ENCODE assay signal across 1 cellular context in genomic region chr13:113077566-113077952, GRCh38.
TF ChIP-seq lines count a peak whose summit lies in the region.

No MANE protein-coding gene starts in this region.

TF ChIP-seq in WTC11, 78 proteins besides CTCF, POLR2A, EP300 and RAD21 (continued from another document):
- TF ChIP-seq, protein P1, sequence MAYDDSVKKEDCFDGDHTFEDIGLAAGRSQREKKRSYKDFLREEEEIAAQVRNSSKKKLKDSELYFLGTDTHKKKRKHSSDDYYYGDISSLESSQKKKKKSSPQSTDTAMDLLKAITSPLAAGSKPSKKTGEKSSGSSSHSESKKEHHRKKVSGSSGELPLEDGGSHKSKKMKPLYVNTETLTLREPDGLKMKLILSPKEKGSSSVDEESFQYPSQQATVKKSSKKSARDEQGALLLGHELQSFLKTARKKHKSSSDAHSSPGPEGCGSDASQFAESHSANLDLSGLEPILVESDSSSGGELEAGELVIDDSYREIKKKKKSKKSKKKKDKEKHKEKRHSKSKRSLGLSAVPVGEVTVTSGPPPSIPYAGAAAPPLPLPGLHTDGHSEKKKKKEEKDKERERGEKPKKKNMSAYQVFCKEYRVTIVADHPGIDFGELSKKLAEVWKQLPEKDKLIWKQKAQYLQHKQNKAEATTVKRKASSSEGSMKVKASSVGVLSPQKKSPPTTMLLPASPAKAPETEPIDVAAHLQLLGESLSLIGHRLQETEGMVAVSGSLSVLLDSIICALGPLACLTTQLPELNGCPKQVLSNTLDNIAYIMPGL (CRISPR knock-in tag; IDR thresholded peaks at IDR 0.05), result no peak
- no peak for TF ChIP-seq ZNF396 (CRISPR knock-in tag; IDR thresholded peaks at IDR 0.05; ENCODE audit: borderline replicate concordance)
- no peak for TF ChIP-seq JUN (CRISPR knock-in tag; IDR thresholded peaks at IDR 0.05)
- no peak for TF ChIP-seq ZNF281 (CRISPR knock-in tag; IDR thresholded peaks at IDR 0.05)
- TF ChIP-seq, protein P2, sequence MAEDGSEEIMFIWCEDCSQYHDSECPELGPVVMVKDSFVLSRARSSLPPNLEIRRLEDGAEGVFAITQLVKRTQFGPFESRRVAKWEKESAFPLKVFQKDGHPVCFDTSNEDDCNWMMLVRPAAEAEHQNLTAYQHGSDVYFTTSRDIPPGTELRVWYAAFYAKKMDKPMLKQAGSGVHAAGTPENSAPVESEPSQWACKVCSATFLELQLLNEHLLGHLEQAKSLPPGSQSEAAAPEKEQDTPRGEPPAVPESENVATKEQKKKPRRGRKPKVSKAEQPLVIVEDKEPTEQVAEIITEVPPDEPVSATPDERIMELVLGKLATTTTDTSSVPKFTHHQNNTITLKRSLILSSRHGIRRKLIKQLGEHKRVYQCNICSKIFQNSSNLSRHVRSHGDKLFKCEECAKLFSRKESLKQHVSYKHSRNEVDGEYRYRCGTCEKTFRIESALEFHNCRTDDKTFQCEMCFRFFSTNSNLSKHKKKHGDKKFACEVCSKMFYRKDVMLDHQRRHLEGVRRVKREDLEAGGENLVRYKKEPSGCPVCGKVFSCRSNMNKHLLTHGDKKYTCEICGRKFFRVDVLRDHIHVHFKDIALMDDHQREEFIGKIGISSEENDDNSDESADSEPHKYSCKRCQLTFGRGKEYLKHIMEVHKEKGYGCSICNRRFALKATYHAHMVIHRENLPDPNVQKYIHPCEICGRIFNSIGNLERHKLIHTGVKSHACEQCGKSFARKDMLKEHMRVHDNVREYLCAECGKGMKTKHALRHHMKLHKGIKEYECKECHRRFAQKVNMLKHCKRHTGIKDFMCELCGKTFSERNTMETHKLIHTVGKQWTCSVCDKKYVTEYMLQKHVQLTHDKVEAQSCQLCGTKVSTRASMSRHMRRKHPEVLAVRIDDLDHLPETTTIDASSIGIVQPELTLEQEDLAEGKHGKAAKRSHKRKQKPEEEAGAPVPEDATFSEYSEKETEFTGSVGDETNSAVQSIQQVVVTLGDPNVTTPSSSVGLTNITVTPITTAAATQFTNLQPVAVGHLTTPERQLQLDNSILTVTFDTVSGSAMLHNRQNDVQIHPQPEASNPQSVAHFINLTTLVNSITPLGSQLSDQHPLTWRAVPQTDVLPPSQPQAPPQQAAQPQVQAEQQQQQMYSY (CRISPR knock-in tag; IDR thresholded peaks at IDR 0.05), result no peak
- no peak for TF ChIP-seq MXD4 (CRISPR knock-in tag; IDR thresholded peaks at IDR 0.05; ENCODE audit: borderline replicate concordance)
- TF ChIP-seq, protein P3, sequence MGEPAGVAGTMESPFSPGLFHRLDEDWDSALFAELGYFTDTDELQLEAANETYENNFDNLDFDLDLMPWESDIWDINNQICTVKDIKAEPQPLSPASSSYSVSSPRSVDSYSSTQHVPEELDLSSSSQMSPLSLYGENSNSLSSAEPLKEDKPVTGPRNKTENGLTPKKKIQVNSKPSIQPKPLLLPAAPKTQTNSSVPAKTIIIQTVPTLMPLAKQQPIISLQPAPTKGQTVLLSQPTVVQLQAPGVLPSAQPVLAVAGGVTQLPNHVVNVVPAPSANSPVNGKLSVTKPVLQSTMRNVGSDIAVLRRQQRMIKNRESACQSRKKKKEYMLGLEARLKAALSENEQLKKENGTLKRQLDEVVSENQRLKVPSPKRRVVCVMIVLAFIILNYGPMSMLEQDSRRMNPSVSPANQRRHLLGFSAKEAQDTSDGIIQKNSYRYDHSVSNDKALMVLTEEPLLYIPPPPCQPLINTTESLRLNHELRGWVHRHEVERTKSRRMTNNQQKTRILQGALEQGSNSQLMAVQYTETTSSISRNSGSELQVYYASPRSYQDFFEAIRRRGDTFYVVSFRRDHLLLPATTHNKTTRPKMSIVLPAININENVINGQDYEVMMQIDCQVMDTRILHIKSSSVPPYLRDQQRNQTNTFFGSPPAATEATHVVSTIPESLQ (CRISPR knock-in tag; IDR thresholded peaks at IDR 0.05), result no peak
- TF ChIP-seq GTF2I (CRISPR knock-in tag; conservative IDR thresholded peaks at IDR 0.05), result no peak
- TF ChIP-seq SMAD4 (CRISPR knock-in tag; IDR thresholded peaks at IDR 0.05), result no peak
